9 cellular contexts compared by ENCODE assay signal in genomic region chr10:73358331-73359279, GRCh38. TPM values are rescaled to one million over a fixed set of nuclear protein-coding genes. Genes with fewer than 3 reads are reported as not detected.
DNase-seq lines count a peak whose midpoint lies in the region; ATAC-seq, FAIRE-seq and TF ChIP-seq lines count a peak whose summit lies in the region.
"Had no signal": no experiment of that assay in that cellular context is flagged by ENCODE, and none has a peak within 500 bp of the region (broad histone marks: within the 10 kb centered on the region; RNA-seq: fewer than 3 reads in every experiment).

TSS of gene CFAP70 (minus strand) at chr10:73358864. CDS start at chr10:73354796, 4,068 bp downstream.

- H3K4me2 ChIP-seq in mammary epithelial cell (ENCODE audit: insufficient read depth, low read depth, low read length) = peak within 1 kb of the TSS; percentile 96

- CTCF ChIA-PET in mammary epithelial cell (lab: Charles Lee; ENCODE audit: low non-redundant PET) = no interaction called here

- H3K27me3 ChIP-seq in WERI-Rb-1 (ENCODE audit: insufficient read depth, low read depth, severe bottlenecking) (peaks cover 3% of the 10 kb centered on the region), mammary epithelial cell (ENCODE audit: insufficient read depth, low read length) (no peaks in the 10 kb centered on the region), skeletal muscle tissue (ENCODE audit: control insufficient read depth in 3 of 3, insufficient read depth in 3 of 3, low read length in 3 of 3) (no peaks in the 10 kb centered on the region)

- H3K9ac ChIP-seq in mammary epithelial cell (ENCODE audit: insufficient read depth, low read length) (peak within 1 kb of the TSS; percentile 97), skeletal muscle tissue (ENCODE audit: low read depth in 1 of 3, low read length in 3 of 3) (peak within 1 kb of the TSS; percentile 84 to 89 (median 87))

- peaks cover 12% of the 10 kb centered on the region for H3K4me1 ChIP-seq in mammary epithelial cell (ENCODE audit: insufficient read depth, low read length)
- peaks cover 6 to 13% (median 6%) of the 10 kb centered on the region in 3 donors for H3K4me1 ChIP-seq in skeletal muscle tissue (ENCODE audit: control insufficient read depth in 3 of 3, insufficient read depth in 3 of 3, low read length in 3 of 3)

- dilution Hi-C loops in mammary epithelial cell (cut with HindIII; ENCODE audit: low sequenced_read_pairs) = loop anchor here (5.0 kb wide), 1 partner anchor 96 kb away; no protein-coding TSS in a partner anchor

- 3% methylated on average over 36 of the region's 45 CpGs for WGBS in mammary epithelial cell (ENCODE audit: low coverage, missing lambda C conversion rate)

- H3K4me3 ChIP-seq in WERI-Rb-1 (ENCODE audit: low read depth, low read length) (peak within 1 kb of the TSS; percentile 86), mammary epithelial cell (replicated peaks in 1 of 3; ENCODE audit: insufficient read depth in 1 of 3, low read depth in 2 of 3, low read length in 3 of 3) (peak within 1 kb of the TSS; percentile 77 to 95 (median 82)), skeletal muscle tissue (ENCODE audit: low read length in 3 of 3) (peak within 1 kb of the TSS; percentile 88 to 92 (median 91))

- peak; percentile 92 for DNase-seq in NCI-H2171 treated with DMSO at 0.1 percent for 48 hours (lab: John Stamatoyannopoulos, UW)
- peak; percentile 95 for DNase-seq in WERI-Rb-1
- peak; percentile 94 for DNase-seq in mammary epithelial cell
- peak; percentile 99 for DNase-seq in iPS-NIHi11 (ENCODE audit: low spot score)
- DNase-seq: DND-41 had no signal

- H3K9me3 ChIP-seq in WERI-Rb-1 (ENCODE audit: severe bottlenecking) (peaks cover 5% of the 10 kb centered on the region), mammary epithelial cell (replicated peaks; ENCODE audit: insufficient read depth, low read length) (no peaks in the 10 kb centered on the region), skeletal muscle tissue (ENCODE audit: control insufficient read depth in 3 of 3, low read length in 3 of 3) (no peaks in the 10 kb centered on the region)

- ATAC-seq in GM18868 (IDR thresholded peaks at IDR 0.05; ENCODE audit: unreplicated experiment) = peak; percentile 89
- peak; percentile 95 for ATAC-seq in HG03108 (IDR thresholded peaks at IDR 0.05; ENCODE audit: unreplicated experiment)

- BruUV-seq in mammary epithelial cell (replicated peaks; lab: Mats Ljungman, UMichigan) = TSS peak; percentile 32

- intact Hi-C loops in mammary epithelial cell (cut with micrococcal nuclease) = loop anchor here (5.0 kb wide), 1 partner anchor 96 kb away; no protein-coding TSS in a partner anchor

- H3K36me3 ChIP-seq in WERI-Rb-1 (no peaks in the 10 kb centered on the region; the same call in 1 of the 2 replicates), mammary epithelial cell (ENCODE audit: insufficient read depth, low read length) (no peaks in the 10 kb centered on the region), skeletal muscle tissue (ENCODE audit: control insufficient read depth in 3 of 3, insufficient read depth in 3 of 3, low read length in 3 of 3) (peaks cover 0 to 3% (median 0%) of the 10 kb centered on the region in 3 donors)

- TF ChIP-seq CTCF in WERI-Rb-1 (IDR thresholded peaks at IDR 0.05; ENCODE audit: low read depth, low read length) (no peak), mammary epithelial cell (conservative IDR thresholded peaks at IDR 0.05 in 1 of 2, IDR thresholded peaks at IDR 0.05 in 1 of 2; ENCODE audit: extremely low read depth in 1 of 2, insufficient read depth in 1 of 2, low read depth in 1 of 2, low read length in 2 of 2) (no peak)

- H3K27ac ChIP-seq in WERI-Rb-1 (peak within 1 kb of the TSS; percentile 50), mammary epithelial cell (ENCODE audit: insufficient read depth, low read depth, low read length) (peak within 1 kb of the TSS; percentile 95), skeletal muscle tissue (ENCODE audit: low read depth, low read length) (no peak within 1 kb of the TSS)

- in situ Hi-C loops in mammary epithelial cell (cut with MboI; ENCODE audit: low sequenced_read_pairs in 2 of 2) = loop anchor here in 1 of 2 donors (10.0 kb wide), 1 partner anchor 94 kb away; no protein-coding TSS in a partner anchor

- H4K20me1 ChIP-seq in mammary epithelial cell (ENCODE audit: insufficient read depth, low read length) = no peaks in the 10 kb centered on the region

- H2AFZ ChIP-seq in mammary epithelial cell (ENCODE audit: low read depth, low read length) = peak within 1 kb of the TSS; percentile 98

- H3K79me2 ChIP-seq in mammary epithelial cell (ENCODE audit: insufficient read depth, low read length) = no peaks in the 10 kb centered on the region

- peak; percentile 96 for FAIRE-seq in A204.1 (lab: Jason Lieb, UNC)

RNA-seq across cellular contexts. Expression of gene CFAP70, which starts in this region (rescaled TPM):
- total RNA-seq in mammary epithelial cell = 1 to 10 TPM; 1.2 to 3.0 TPM
- polyA plus RNA-seq in mammary epithelial cell = 0.26 TPM
- polyA minus RNA-seq in mammary epithelial cell = not detected
- total RNA-seq in skeletal muscle tissue = 1.6 TPM
